Comparison of ENCODE assay signal across 18 cellular contexts in the genomic region with DNA sequence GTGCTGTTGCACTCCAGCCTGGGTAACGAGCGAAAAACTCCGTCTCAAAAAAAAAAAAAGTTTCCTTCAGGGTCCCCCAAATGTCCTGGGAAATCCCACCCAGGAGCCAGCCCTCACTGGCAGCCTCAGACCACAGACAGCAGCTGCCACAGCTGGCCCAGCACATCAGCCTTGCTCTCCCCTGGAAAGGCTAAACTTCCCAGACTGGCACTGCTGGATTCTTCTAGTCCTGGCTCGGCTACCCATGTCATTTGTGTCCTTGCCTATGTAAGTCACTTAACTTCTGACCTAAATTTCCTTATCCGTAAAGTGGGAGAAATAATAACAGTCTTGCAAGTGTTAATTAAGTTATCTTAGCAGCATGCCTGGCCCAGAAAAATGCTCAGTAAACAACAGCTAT.
"Had no signal": no experiment of that assay in that cellular context is flagged by ENCODE, and none has a peak within 500 bp of the region (broad histone marks: within the 10 kb centered on the region; RNA-seq: fewer than 3 reads in every experiment).

No MANE protein-coding gene starts in this region.

- H3K4me2 ChIP-seq: neural progenitor cell had no signal

- H3K27me3 ChIP-seq: esophagus squamous epithelium, neural progenitor cell, right atrium auricular region, transverse colon, vagina had no signal

- DNase-seq: cortex of kidney; effector memory CD8-positive, alpha-beta T cell; erythroblast; esophagus squamous epithelium; foreskin melanocyte; glutamatergic neuron; hypothalamus; left ventricle myocardium superior; lower lobe of right lung; naive thymus-derived CD4-positive, alpha-beta T cell; nucleus accumbens; stimulated activated CD4-positive, alpha-beta T cell treated with anti-CD3 and anti-CD28 coated beads, Interleukin-2, amount 100 ng/mL, for 24 hours; stimulated activated CD4-positive, alpha-beta T cell treated with anti-CD3 and anti-CD28 coated beads, Interleukin-4, amount 100 ng/mL, for 4 hours; transverse colon had no signal

- H3K9ac ChIP-seq: neural progenitor cell had no signal

- H3K4me1 ChIP-seq: vagina had no signal

- H3K27ac ChIP-seq: esophagus squamous epithelium, lower lobe of right lung, neural progenitor cell, prostate gland, right atrium auricular region, transverse colon, vagina had no signal

- H3K9me3 ChIP-seq: esophagus squamous epithelium, lower lobe of right lung, prostate gland, right atrium auricular region, transverse colon, vagina had no signal

- H3K36me3 ChIP-seq: esophagus squamous epithelium, lower lobe of right lung, neural progenitor cell, prostate gland, right atrium auricular region, transverse colon, vagina had no signal

- H3K4me3 ChIP-seq: esophagus squamous epithelium, lower lobe of right lung, neural progenitor cell, prostate gland, right atrium auricular region, transverse colon, vagina had no signal
